Comparison of ENCODE assay signal across 9 cellular contexts in genomic region chr4:83112239-83112638, GRCh38. TPM values are rescaled to one million over a fixed set of nuclear protein-coding genes. Genes with fewer than 3 reads are reported as not detected.
A peak's percentile ranks its signal among the peaks of the same experiment; 100 is the strongest.
DNase-seq lines count a peak whose midpoint lies in the region; ATAC-seq and TF ChIP-seq lines count a peak whose summit lies in the region.
"Had no signal": no experiment of that assay in that cellular context is flagged by ENCODE, and none has a peak within 500 bp of the region (broad histone marks: within the 10 kb centered on the region; RNA-seq: fewer than 3 reads in every experiment).

No MANE protein-coding gene starts in this region.

- WGBS in right lobe of liver (ENCODE audit: insufficient coverage, low coverage, low lambda C conversion rate, missing lambda C conversion rate) = 50% methylated on average over 2 of the region's 2 CpGs

- TF ChIP-seq POLR2A in right lobe of liver (IDR thresholded peaks at IDR 0.05) (no peak), uterus (IDR thresholded peaks at IDR 0.05) (no peak)

- TF ChIP-seq CTCF in GM13976 (IDR thresholded peaks at IDR 0.05; ENCODE audit: borderline replicate concordance, control extremely low read depth, extremely low read depth, insufficient read depth, missing control alignments) (no peak), right lobe of liver (IDR thresholded peaks at IDR 0.05) (no peak), uterus (IDR thresholded peaks at IDR 0.05) (no peak)

- ATAC-seq in GM21723 (IDR thresholded peaks at IDR 0.05; ENCODE audit: unreplicated experiment) = peak; percentile 43
- ATAC-seq in right lobe of liver = no peak

- H3K27me3 ChIP-seq in right lobe of liver (no peaks in the 10 kb centered on the region), uterus (no peaks in the 10 kb centered on the region)

- H3K27ac ChIP-seq in right lobe of liver (peak overlapping the region; percentile 24 to 62 (median 50)), uterus (no peak overlapping the region)
- H3K27ac ChIP-seq: epithelial cell of prostate had no signal

- H3K4me3 ChIP-seq in right lobe of liver (peak overlapping the region in 1 of 3 donors; percentile 17), uterus (no peak overlapping the region)

- H3K36me3 ChIP-seq in right lobe of liver = no peaks in the 10 kb centered on the region
- H3K36me3 ChIP-seq in uterus = no peaks in the 10 kb centered on the region

- intact Hi-C loops in right lobe of liver (cut with DNase I) = no loop called here
- intact Hi-C loops in uterus (cut with DNase I; ENCODE audit: low total_unique reads) = no loop called here

- no peaks in the 10 kb centered on the region for H3K9me3 ChIP-seq in right lobe of liver
- H3K9me3 ChIP-seq in uterus = no peaks in the 10 kb centered on the region

- in situ Hi-C loops in GM13976 (cut with MboI; ENCODE audit: low sequenced_read_pairs, unreplicated experiment) = no loop called here

- H3K4me1 ChIP-seq in right lobe of liver = peaks cover 0 to 7% (median 0%) of the 10 kb centered on the region in 4 donors
- no peaks in the 10 kb centered on the region for H3K4me1 ChIP-seq in uterus

- peak; percentile 36 for DNase-seq in GM13976 (ENCODE audit: low spot score)
- DNase-seq in NOMO-1 treated with DMSO at 0.1 percent for 48 hours (lab: John Stamatoyannopoulos, UW; ENCODE audit: unreplicated experiment) = peak; percentile 94
- DNase-seq in right lobe of liver = no peak
- DNase-seq in amygdala (lab: John Stamatoyannopoulos, UW) = no peak
- no peak for DNase-seq in uterus
- DNase-seq in SW 1271 (lab: John Stamatoyannopoulos, UW) = no peak
- no peak for DNase-seq in mesenteric fat pad (ENCODE audit: low spot score)

RNA-seq across cellular contexts. Expression of gene PLAC8, which starts 2.3 kb away (rescaled TPM):
- 10 to 100 TPM in 4 of 6 experiments, 1 to 10 TPM in 2; 6.0 to 18.9 (median 11.8) TPM for total RNA-seq in right lobe of liver
- total RNA-seq in uterus = 1 to 10 TPM in 2 of 4 donors, under 1 TPM in 1, not detected in 1; 0.51 to 6.3 (median 2.6) TPM
- total RNA-seq in mesenteric fat pad = 9.5 TPM

Comparison
In these comparisons a context has a peak if more than half of its experiments do, and no peak if none do; other contexts are left out.
1. DNase-seq: peak in GM13976 (single experiment) and NOMO-1 treated with DMSO at 0.1 percent for 48 hours (single experiment); none in right lobe of liver (0 of 3), amygdala (0 of 56), uterus (0 of 2), SW 1271 (0 of 2) and mesenteric fat pad (single experiment).
2. H3K27ac ChIP-seq: peak in right lobe of liver (3 of 3); none in uterus (0 of 2).